Comparison of ENCODE assay signal across 12 cellular contexts in the genomic region with DNA sequence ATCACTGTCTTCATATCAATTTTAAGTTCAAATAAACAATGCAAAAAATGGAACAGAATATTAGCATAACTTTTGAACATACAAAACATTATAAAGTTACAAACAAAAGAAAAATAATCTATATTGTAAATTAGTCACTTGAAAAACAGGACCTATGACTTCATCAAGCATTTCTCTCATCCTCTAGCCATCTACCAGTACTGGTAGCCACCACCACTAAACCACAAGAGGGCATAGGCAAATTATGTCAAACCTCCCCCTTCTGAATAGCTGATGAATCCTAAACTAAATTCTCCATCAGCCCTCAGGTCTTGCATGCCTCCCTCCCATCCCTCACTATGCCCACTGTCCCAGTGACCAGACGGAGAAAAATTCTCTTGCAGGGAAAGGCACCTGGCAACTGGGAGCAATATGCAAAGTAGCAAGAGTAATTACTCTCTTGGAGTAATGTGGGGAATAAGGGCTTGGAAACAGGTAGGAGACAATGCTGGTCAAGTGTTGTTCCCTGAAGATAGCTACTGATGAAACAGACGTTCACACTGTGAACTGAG. TPM values are rescaled to one million over a fixed set of nuclear protein-coding genes. Genes with fewer than 3 reads are reported as not detected.
DNase-seq lines count a peak whose midpoint lies in the region; ATAC-seq, FAIRE-seq and TF ChIP-seq lines count a peak whose summit lies in the region.
"Had no signal": no experiment of that assay in that cellular context is flagged by ENCODE, and none has a peak within 500 bp of the region (broad histone marks: within the 10 kb centered on the region; RNA-seq: fewer than 3 reads in every experiment).

No MANE protein-coding gene starts in this region.

- ATAC-seq in K562 (0 out of 3 replicates have a peak, but pooled peaks have one; percentile 47), GM19035 (IDR thresholded peaks at IDR 0.05; ENCODE audit: unreplicated experiment) (no peak), WTC11 (no peak), HG03457 (IDR thresholded peaks at IDR 0.05; ENCODE audit: unreplicated experiment) (no peak)

- no peaks in the 10 kb centered on the region for H4K20me1 ChIP-seq in K562 (replicated peaks; ENCODE audit: control insufficient read depth, insufficient read depth, low read length)

- intact Hi-C loops in K562 (cut with micrococcal nuclease), result loop anchor here (5.0 kb wide), 1 partner anchor 69 kb away; no protein-coding TSS in a partner anchor

- H3K27ac Mint-ChIP-seq in WTC11, result no peak overlapping the region
- H3K27ac Mint-ChIP-seq: activated naive CD4-positive, alpha-beta T cell treated with anti-CD3 and anti-CD28 coated beads for 36 hours had no signal

- no peak for FAIRE-seq in K562 (lab: Jason Lieb, UNC)

- H2AFZ ChIP-seq in K562 (ENCODE audit: low read depth, low read length), result no peak overlapping the region

- POLR2A ChIA-PET in K562 (lab: Yijun Ruan, JAX) (interaction anchor here (1.2 kb wide), 1 partner anchor 36 kb away, joined by 4 read pairs; no protein-coding TSS in a partner anchor), WTC11 (lab: Charles Lee) (no interaction called here)

- WGBS in K562 (ENCODE audit: insufficient coverage, low coverage, missing lambda C conversion rate), result 100% methylated on average over 1 of the region's 2 CpGs
- WGBS in liver, result 98% methylated on average over 2 of the region's 2 CpGs

- peaks cover 87% of the 10 kb centered on the region for H3K36me3 ChIP-seq in K562 (ENCODE audit: control insufficient read depth, insufficient read depth, low read length)
- peaks cover 0 to 22% (median 4%) of the 10 kb centered on the region in 4 donors for H3K36me3 ChIP-seq in liver (ENCODE audit: control insufficient read depth in 4 of 4, insufficient read depth in 3 of 4, low read depth in 1 of 4, low read length in 3 of 4)

- no peaks in the 10 kb centered on the region for H3K9me3 ChIP-seq in K562 (replicated peaks; ENCODE audit: control insufficient read depth, insufficient read depth, low read depth, low read length)
- H3K9me3 ChIP-seq in liver (ENCODE audit: control insufficient read depth in 4 of 4, low read length in 3 of 4), result no peaks in the 10 kb centered on the region
- H3K9me3 ChIP-seq: spleen had no signal

- TF ChIP-seq RAD21 in K562 (CRISPR knock-in tag; conservative IDR thresholded peaks at IDR 0.05 in 1 of 2, IDR thresholded peaks at IDR 0.05 in 1 of 2), result no peak; a peak in 1 of 4 replicates
- TF ChIP-seq RAD21 in liver (IDR thresholded peaks at IDR 0.05), result peak in 1 of 2 donors; percentile 56

- peaks cover 37% of the 10 kb centered on the region for H3K36me3 Mint-ChIP-seq in WTC11

- H3K27me3 ChIP-seq in K562 (ENCODE audit: control insufficient read depth in 2 of 2, insufficient read depth in 2 of 2, low read length in 2 of 2), result no peaks in the 10 kb centered on the region
- no peaks in the 10 kb centered on the region for H3K27me3 ChIP-seq in liver (ENCODE audit: control insufficient read depth in 4 of 4, insufficient read depth in 4 of 4, low read length in 3 of 4)
- H3K27me3 ChIP-seq: spleen had no signal

- no peaks in the 10 kb centered on the region for H3K4me1 Mint-ChIP-seq in WTC11

- TF ChIP-seq CTCF in K562 (IDR thresholded peaks at IDR 0.05 in 2 of 3, conservative IDR thresholded peaks at IDR 0.05 in 1 of 3; ENCODE audit: insufficient read depth in 2 of 3, low read depth in 1 of 3, low read length in 3 of 3) (no peak; a peak in 1 of 6 replicates), liver (IDR thresholded peaks at IDR 0.05; ENCODE audit: low read depth, low read length, missing input control) (peak; percentile 13), WTC11 (IDR thresholded peaks at IDR 0.05) (no peak)

- H3K9me1 ChIP-seq in K562 (ENCODE audit: control insufficient read depth, insufficient read depth, low read length), result no peaks in the 10 kb centered on the region

- no peak overlapping the region for H3K4me3 Mint-ChIP-seq in WTC11
- H3K4me3 Mint-ChIP-seq: activated naive CD4-positive, alpha-beta T cell treated with anti-CD3 and anti-CD28 coated beads for 36 hours had no signal

- no TSS peak for BruUV-seq in K562 (replicated peaks; lab: Mats Ljungman, UMichigan)

- H3K4me1 ChIP-seq in K562 (replicated peaks in 1 of 2; ENCODE audit: control insufficient read depth in 2 of 2, insufficient read depth in 2 of 2, low read length in 2 of 2) (no peaks in the 10 kb centered on the region), liver (ENCODE audit: control insufficient read depth in 4 of 4, insufficient read depth in 4 of 4, low read length in 3 of 4) (no peaks in the 10 kb centered on the region)
- H3K4me1 ChIP-seq: spleen had no signal

- no peaks in the 10 kb centered on the region for H3K27me3 Mint-ChIP-seq in WTC11 (ENCODE audit: low read depth)

- in situ Hi-C loops in K562 (cut with MboI), result no loop called here

- no peak for TF ChIP-seq EP300 in K562 (IDR thresholded peaks at IDR 0.05; ENCODE audit: low read length)

- no peak overlapping the region for H3K9ac ChIP-seq in K562 (ENCODE audit: insufficient read depth in 1 of 2, low read depth in 2 of 2, low read length in 2 of 2)
- no peak overlapping the region for H3K9ac ChIP-seq in liver (ENCODE audit: low read depth in 1 of 2, low read length in 2 of 2)

- H3K27ac ChIP-seq in K562 (ENCODE audit: extremely low read depth, low read depth, low read length), result no peak overlapping the region
- H3K27ac ChIP-seq in liver (ENCODE audit: low read depth in 1 of 2, low read length in 2 of 2), result no peak overlapping the region
- H3K27ac ChIP-seq: spleen had no signal

- no peaks in the 10 kb centered on the region for H3K9me3 Mint-ChIP-seq in WTC11
- H3K9me3 Mint-ChIP-seq: activated naive CD4-positive, alpha-beta T cell treated with anti-CD3 and anti-CD28 coated beads for 36 hours had no signal

- no peak overlapping the region for H3K4me3 ChIP-seq in K562
- H3K4me3 ChIP-seq in liver (ENCODE audit: low read depth in 1 of 3, low read length in 3 of 3), result no peak overlapping the region
- H3K4me3 ChIP-seq: spleen had no signal

- TF ChIP-seq POLR2A in K562 (conservative IDR thresholded peaks at IDR 0.05), result no peak

- H3K79me2 ChIP-seq in K562 (ENCODE audit: control insufficient read depth, insufficient read depth, low read length), result 0 out of 3 replicates have a peak, but pooled peaks cover 9% of the 10 kb centered on the region

- no peak overlapping the region for H3K4me2 ChIP-seq in K562 (ENCODE audit: insufficient read depth, low read length)

- DNase-seq in ELR (ENCODE audit: low read depth) (peak; percentile 64), LHCN-M2 (ENCODE audit: low read depth) (peak; percentile 35), K562 (ENCODE audit: extremely low read depth in 1 of 4, low spot score in 3 of 4) (no peak), DMS153 treated with DMSO at 0.1 percent for 48 hours (lab: John Stamatoyannopoulos, UW; ENCODE audit: unreplicated experiment) (no peak), WTC11 (ENCODE audit: low spot score) (no peak)
- DNase-seq: activated naive CD4-positive, alpha-beta T cell treated with anti-CD3 and anti-CD28 coated beads for 36 hours; erythroblast; Right ventricle myocardium superior; spleen had no signal

- CTCF ChIA-PET in K562 (lab: Yijun Ruan, JAX; ENCODE audit: low intra/inter-chr PET ratio) (interaction anchor here (1.2 kb wide), 1 partner anchor 100 kb away, joined by 6 read pairs; no protein-coding TSS in a partner anchor), WTC11 (lab: Charles Lee) (interaction anchor here (0.8 to 2.2 kb wide), 4 partner anchors 28 to 129 kb away, joined by 3 to 12 read pairs (median 4); no protein-coding TSS in a partner anchor)

TF ChIP-seq in liver, 16 proteins besides CTCF, POLR2A, EP300 and RAD21:
- TF ChIP-seq FOXA2 (IDR thresholded peaks at IDR 0.05), result no peak
TF ChIP-seq in liver: peak in this region for 0.

TF ChIP-seq in WTC11, 78 proteins besides CTCF, POLR2A, EP300 and RAD21 (continues in another document):
- no peak for TF ChIP-seq ZNF317 (CRISPR knock-in tag; IDR thresholded peaks at IDR 0.05; ENCODE audit: borderline replicate concordance, low read depth)

RNA-seq across cellular contexts. Expression of gene SSX2IP, which starts 37.1 kb away (rescaled TPM):
- total RNA-seq in LHCN-M2 (2014; rRNA removed) (24.7 and 26.9 TPM in 2 replicates), K562 (2014; rRNA removed) (42.0 and 53.7 TPM in 2 replicates), K562 (2014; rRNA removed; fragmentation: Illumina TruSeq; extraction: Trizol) (96.7 and 113 TPM in 2 replicates), K562 (2015; rRNA removed; fragmentation: Illumina TruSeq; extraction: Trizol) (69.7 and 73.9 TPM in 2 replicates), K562 (2021) (66.4 and 66.7 TPM in 2 replicates), liver (10 to 100 TPM in 1 of 2 donors, 1 to 10 TPM in 1; 8.5 to 21.8 TPM), WTC11 (2021) (17.5 to 21.7 TPM (median 20.8 TPM) in 3 replicates)
- 3.0 TPM for polyA plus RNA-seq in LHCN-M2 (2012)
- 31.2 and 100 TPM in 2 replicates for total RNA-seq in K562 (2011; cell fraction: chromatin; rRNA removed; ENCODE audit: low replicate concordance)
- 12.0 and 17.5 TPM in 2 replicates for total RNA-seq in K562 (2011; cell fraction: nucleolus; rRNA removed)
- total RNA-seq in K562 (2011; cell fraction: nucleoplasm; rRNA removed), result 39.2 and 64.7 TPM in 2 replicates
- polyA plus RNA-seq in K562 (2011; rRNA removed) (40.6 and 61.7 TPM in 2 replicates), K562 (2014; fragmentation: Illumina TruSeq; extraction: Trizol) (54.3 and 62.1 TPM in 2 replicates), K562 (2014; fragmentation: Nextera tagmentation; extraction: Ambion mirVana) (10 to 100 TPM; 20.6 to 25.8 TPM), K562 (2014; rRNA removed) (45.4 and 50.5 TPM in 2 replicates), liver (1 to 10 TPM; 3.7 to 4.3 TPM)
- polyA plus RNA-seq in K562 (2011; cell fraction: cytosol; rRNA removed), result 5.3 and 11.1 TPM in 2 replicates
- 19.1 and 29.0 TPM in 2 replicates for polyA plus RNA-seq in K562 (2011; cell fraction: nucleus; rRNA removed)
- polyA plus RNA-seq in K562 (2012), result 29.6 and 39.3 TPM in 2 replicates
- polyA minus RNA-seq in K562 (2011; rRNA and poly(A)+ RNA removed), result 65.0 and 84.1 TPM in 2 replicates
- 24.6 and 25.9 TPM in 2 replicates for polyA minus RNA-seq in K562 (2011; cell fraction: cytosol; rRNA and poly(A)+ RNA removed)
- 28.0 and 57.1 TPM in 2 replicates for polyA minus RNA-seq in K562 (2011; cell fraction: nucleus; rRNA and poly(A)+ RNA removed)

Comparison
In these comparisons a context has a peak if more than half of its experiments do, and no peak if none do; other contexts are left out.
1. DNase-seq: peak in ELR (single experiment) and LHCN-M2 (single experiment); none in K562 (0 of 4), DMS153 treated with DMSO at 0.1 percent for 48 hours (single experiment) and WTC11 (single experiment).